19 cellular contexts compared by ENCODE assay signal in genomic region chr2:232485757-232486557, GRCh38. TPM values are rescaled to one million over a fixed set of nuclear protein-coding genes. Genes with fewer than 3 reads are reported as not detected.
DNase-seq lines count a peak whose midpoint lies in the region; ATAC-seq and TF ChIP-seq lines count a peak whose summit lies in the region.
"Had no signal": no experiment of that assay in that cellular context is flagged by ENCODE, and none has a peak within 500 bp of the region (broad histone marks: within the 10 kb centered on the region; RNA-seq: fewer than 3 reads in every experiment).

No MANE protein-coding gene starts in this region.

- CTCF ChIA-PET in SK-N-SH (lab: Yijun Ruan, JAX), result interaction anchor here (0.8 to 1.4 kb wide), 4 partner anchors 12 to 561 kb away, joined by 3 to 4 read pairs (median 4); no protein-coding TSS in a partner anchor

- H3K27me3 ChIP-seq in SK-N-SH (ENCODE audit: insufficient read depth), result peaks cover 18% of the 10 kb centered on the region
- H3K27me3 ChIP-seq in HUES6 (ENCODE audit: control insufficient read depth, insufficient read depth, low read length), result peaks cover 92% of the 10 kb centered on the region
- H3K27me3 ChIP-seq in iPS DF 6.9 (ENCODE audit: control insufficient read depth, insufficient read depth, low read length), result peaks cover 35% of the 10 kb centered on the region
- H3K27me3 ChIP-seq in rectal smooth muscle tissue (ENCODE audit: control insufficient read depth, insufficient read depth, low read length), result peaks cover 19% of the 10 kb centered on the region
- H3K27me3 ChIP-seq: body of pancreas had no signal

- no peaks in the 10 kb centered on the region for H3F3A ChIP-seq in SK-N-SH (replicated peaks; ENCODE audit: insufficient read depth)

- WGBS in SK-N-SH (ENCODE audit: low lambda C conversion rate), result 25% methylated on average over 52 of the region's 111 CpGs
- WGBS in iPS DF 6.9 (ENCODE audit: insufficient coverage, insufficient read length), result no CpG with 5 or more reads among the region's 111 CpGs

- no peak overlapping the region for H3K27ac ChIP-seq in SK-N-SH (ENCODE audit: low read depth in 2 of 2, low read length in 1 of 2)
- H3K27ac ChIP-seq in HUES6 (ENCODE audit: low read depth, low read length), result no peak overlapping the region
- no peak overlapping the region for H3K27ac ChIP-seq in iPS DF 6.9 (ENCODE audit: low read length)
- H3K27ac ChIP-seq in rectal smooth muscle tissue (ENCODE audit: low read depth, low read length), result no peak overlapping the region
- H3K27ac ChIP-seq: A549, body of pancreas, esophagus muscularis mucosa, HL-60, parathyroid adenoma, tibial nerve had no signal

- POLR2A ChIA-PET in SK-N-SH (lab: Yijun Ruan, JAX), result no interaction called here

- H4K20me1 ChIP-seq in SK-N-SH (ENCODE audit: insufficient read depth), result no peaks in the 10 kb centered on the region

- no peak overlapping the region for H3K9ac ChIP-seq in SK-N-SH
- H3K9ac ChIP-seq in HUES6 (ENCODE audit: low read length), result no peak overlapping the region
- H3K9ac ChIP-seq in rectal smooth muscle tissue (ENCODE audit: low read length), result no peak overlapping the region
- H3K9ac ChIP-seq: parathyroid adenoma had no signal

- no peak overlapping the region for H2AFZ ChIP-seq in SK-N-SH (ENCODE audit: low read depth)
- H2AFZ ChIP-seq: parathyroid adenoma had no signal

- no peaks in the 10 kb centered on the region for H3K79me2 ChIP-seq in SK-N-SH (ENCODE audit: insufficient read depth)
- H3K79me2 ChIP-seq: parathyroid adenoma had no signal

- TF ChIP-seq RAD21 in SK-N-SH (IDR thresholded peaks at IDR 0.05; ENCODE audit: low read length), result no peak

- peaks cover 0 to 3% of the 10 kb centered on the region in 2 experiments; a peak in 1 of 4 replicates for H3K4me1 ChIP-seq in SK-N-SH (ENCODE audit: control insufficient read depth in 1 of 2, insufficient read depth in 2 of 2, low read depth in 1 of 2, low read length in 1 of 2)
- peaks cover 20% of the 10 kb centered on the region for H3K4me1 ChIP-seq in HUES6 (ENCODE audit: control insufficient read depth, insufficient read depth, low read length)
- peaks cover 6% of the 10 kb centered on the region for H3K4me1 ChIP-seq in iPS DF 6.9 (ENCODE audit: control insufficient read depth, insufficient read depth, low read length)
- no peaks in the 10 kb centered on the region for H3K4me1 ChIP-seq in rectal smooth muscle tissue (ENCODE audit: control insufficient read depth, insufficient read depth, low read length)
- H3K4me1 ChIP-seq: parathyroid adenoma had no signal

- H3K36me3 ChIP-seq in SK-N-SH (replicated peaks in 1 of 2; ENCODE audit: control insufficient read depth in 1 of 2, insufficient read depth in 2 of 2, low read length in 1 of 2) (no peaks in the 10 kb centered on the region), HUES6 (ENCODE audit: control insufficient read depth, insufficient read depth, low read length) (no peaks in the 10 kb centered on the region), iPS DF 6.9 (ENCODE audit: control insufficient read depth, insufficient read depth, low read length) (no peaks in the 10 kb centered on the region; the same call in 1 of the 2 replicates), rectal smooth muscle tissue (ENCODE audit: control insufficient read depth, insufficient read depth, low read length) (no peaks in the 10 kb centered on the region)
- H3K36me3 ChIP-seq: esophagus muscularis mucosa, tibial nerve had no signal

- H3K9me2 ChIP-seq in SK-N-SH, result no peaks in the 10 kb centered on the region

- H3K9me3 ChIP-seq in SK-N-SH (no peaks in the 10 kb centered on the region), HUES6 (ENCODE audit: control insufficient read depth, insufficient read depth, low read depth, low read length) (no peaks in the 10 kb centered on the region), iPS DF 6.9 (ENCODE audit: control insufficient read depth, insufficient read depth, low read length) (no peaks in the 10 kb centered on the region)
- H3K9me3 ChIP-seq: A549, body of pancreas, esophagus muscularis mucosa, tibial nerve had no signal

- ATAC-seq in SK-N-SH treated with all-trans-retinoic acid at 6 μM for 48 hours, result no peak
- ATAC-seq in GM19328 (IDR thresholded peaks at IDR 0.05; ENCODE audit: unreplicated experiment), result no peak
- no peak for ATAC-seq in HG02884 (IDR thresholded peaks at IDR 0.05; ENCODE audit: unreplicated experiment)
- ATAC-seq: body of pancreas had no signal

- no peak for TF ChIP-seq EP300 in SK-N-SH (IDR thresholded peaks at IDR 0.05; ENCODE audit: borderline replicate concordance in 1 of 2, low read depth in 1 of 2, low read length in 1 of 2)

- H3K4me2 ChIP-seq in SK-N-SH, result no peak overlapping the region

- H3K4me3 ChIP-seq in SK-N-SH (ENCODE audit: low read depth in 2 of 2, low read length in 1 of 2) (no peak overlapping the region; a peak in 1 of 4 replicates), HUES6 (ENCODE audit: low read depth, low read length) (peak overlapping the region; percentile 67), iPS DF 6.9 (ENCODE audit: low read length) (peak overlapping the region; percentile 39; the same call in 1 of the 2 replicates), rectal smooth muscle tissue (ENCODE audit: low read length) (peak overlapping the region; percentile 8)
- H3K4me3 ChIP-seq: body of pancreas, tibial nerve had no signal

- DNase-seq in SK-N-SH, result peak; percentile 45
- DNase-seq in iPS DF 6.9 (ENCODE audit: low read depth, low spot score), result no peak
- no peak for DNase-seq in T1000 (lab: John Stamatoyannopoulos, UW)
- DNase-seq: activated naive CD4-positive, alpha-beta T cell; CD4-positive, alpha-beta T cell; DMS79; KG1; NCI-H2081 treated with DMSO at 0.1 percent for 48 hours had no signal

- TF ChIP-seq CTCF in SK-N-SH (IDR thresholded peaks at IDR 0.05), result no peak

TF ChIP-seq in SK-N-SH, 30 proteins besides CTCF, POLR2A, EP300 and RAD21 (continues in another document):
- TF ChIP-seq NFIC (IDR thresholded peaks at IDR 0.05; ENCODE audit: borderline replicate concordance) (no peak), SMC3 (IDR thresholded peaks at IDR 0.05; ENCODE audit: low read depth, low read length) (no peak), FOSL2 (IDR thresholded peaks at IDR 0.05; ENCODE audit: borderline replicate concordance, low read depth) (no peak), NRF1 (IDR thresholded peaks at IDR 0.05; ENCODE audit: low read depth, low read length) (no peak), GABPA (IDR thresholded peaks at IDR 0.05; ENCODE audit: low read depth) (no peak)
- TF ChIP-seq, protein P1, sequence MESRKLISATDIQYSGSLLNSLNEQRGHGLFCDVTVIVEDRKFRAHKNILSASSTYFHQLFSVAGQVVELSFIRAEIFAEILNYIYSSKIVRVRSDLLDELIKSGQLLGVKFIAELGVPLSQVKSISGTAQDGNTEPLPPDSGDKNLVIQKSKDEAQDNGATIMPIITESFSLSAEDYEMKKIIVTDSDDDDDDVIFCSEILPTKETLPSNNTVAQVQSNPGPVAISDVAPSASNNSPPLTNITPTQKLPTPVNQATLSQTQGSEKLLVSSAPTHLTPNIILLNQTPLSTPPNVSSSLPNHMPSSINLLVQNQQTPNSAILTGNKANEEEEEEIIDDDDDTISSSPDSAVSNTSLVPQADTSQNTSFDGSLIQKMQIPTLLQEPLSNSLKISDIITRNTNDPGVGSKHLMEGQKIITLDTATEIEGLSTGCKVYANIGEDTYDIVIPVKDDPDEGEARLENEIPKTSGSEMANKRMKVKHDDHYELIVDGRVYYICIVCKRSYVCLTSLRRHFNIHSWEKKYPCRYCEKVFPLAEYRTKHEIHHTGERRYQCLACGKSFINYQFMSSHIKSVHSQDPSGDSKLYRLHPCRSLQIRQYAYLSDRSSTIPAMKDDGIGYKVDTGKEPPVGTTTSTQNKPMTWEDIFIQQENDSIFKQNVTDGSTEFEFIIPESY (IDR thresholded peaks at IDR 0.05; ENCODE audit: borderline replicate concordance, low read depth), result no peak

TF ChIP-seq in SK-N-SH treated with all-trans-retinoic acid at 6 μM for 48 hours, 23 proteins besides CTCF, POLR2A, EP300 and RAD21 (continues in another document):
- no peak for TF ChIP-seq ZFP3 (CRISPR knock-in tag; IDR thresholded peaks at IDR 0.05)
- TF ChIP-seq, protein P2, sequence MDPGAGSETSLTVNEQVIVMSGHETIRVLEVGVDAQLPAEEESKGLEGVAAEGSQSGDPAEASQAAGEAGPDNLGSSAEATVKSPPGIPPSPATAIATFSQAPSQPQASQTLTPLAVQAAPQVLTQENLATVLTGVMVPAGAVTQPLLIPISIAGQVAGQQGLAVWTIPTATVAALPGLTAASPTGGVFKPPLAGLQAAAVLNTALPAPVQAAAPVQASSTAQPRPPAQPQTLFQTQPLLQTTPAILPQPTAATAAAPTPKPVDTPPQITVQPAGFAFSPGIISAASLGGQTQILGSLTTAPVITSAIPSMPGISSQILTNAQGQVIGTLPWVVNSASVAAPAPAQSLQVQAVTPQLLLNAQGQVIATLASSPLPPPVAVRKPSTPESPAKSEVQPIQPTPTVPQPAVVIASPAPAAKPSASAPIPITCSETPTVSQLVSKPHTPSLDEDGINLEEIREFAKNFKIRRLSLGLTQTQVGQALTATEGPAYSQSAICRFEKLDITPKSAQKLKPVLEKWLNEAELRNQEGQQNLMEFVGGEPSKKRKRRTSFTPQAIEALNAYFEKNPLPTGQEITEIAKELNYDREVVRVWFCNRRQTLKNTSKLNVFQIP (CRISPR knock-in tag; IDR thresholded peaks at IDR 0.05; ENCODE audit: borderline replicate concordance, low read depth), result no peak

RNA-seq across cellular contexts. Expression of gene ECEL1, which starts 1.7 kb away (rescaled TPM):
- polyA plus RNA-seq in SK-N-SH (2012; rRNA removed), result not detected in 2 replicates
- 0.03 TPM in 1 of 2 replicates, not detected in the other for polyA plus RNA-seq in SK-N-SH (2012; cell fraction: cytosol; rRNA removed)
- polyA plus RNA-seq in SK-N-SH (2012; cell fraction: nucleus; rRNA removed), result not detected in 2 replicates

RNA-seq across cellular contexts. Expression of gene ALPI, which starts 30.0 kb away (rescaled TPM):
- not detected in 2 replicates for polyA plus RNA-seq in SK-N-SH (2012; rRNA removed)
- polyA plus RNA-seq in SK-N-SH (2012; cell fraction: cytosol; rRNA removed), result not detected in 2 replicates
- not detected in 2 replicates for polyA plus RNA-seq in SK-N-SH (2012; cell fraction: nucleus; rRNA removed)

RNA-seq across cellular contexts. Expression of gene PRSS56, which starts 34.2 kb away (rescaled TPM):
- polyA plus RNA-seq in SK-N-SH (2012; rRNA removed), result not detected in 2 replicates
- not detected in 2 replicates for polyA plus RNA-seq in SK-N-SH (2012; cell fraction: cytosol; rRNA removed)
- polyA plus RNA-seq in SK-N-SH (2012; cell fraction: nucleus; rRNA removed), result not detected in 2 replicates
- polyA plus RNA-seq: A549 had no signal

RNA-seq across cellular contexts. Expression of gene CHRND, which starts 40.0 kb away (rescaled TPM):
- polyA plus RNA-seq in SK-N-SH (2012; rRNA removed), result 0.12 TPM in 1 of 2 replicates, not detected in the other
- not detected in 2 replicates for polyA plus RNA-seq in SK-N-SH (2012; cell fraction: cytosol; rRNA removed)
- 0.06 TPM in 1 of 2 replicates, not detected in the other for polyA plus RNA-seq in SK-N-SH (2012; cell fraction: nucleus; rRNA removed)
- polyA plus RNA-seq: A549 had no signal

RNA-seq across cellular contexts. Expression of gene CHRNG, which starts 53.5 kb away (rescaled TPM):
- not detected in 2 replicates for polyA plus RNA-seq in SK-N-SH (2012; rRNA removed)
- not detected in 2 replicates for polyA plus RNA-seq in SK-N-SH (2012; cell fraction: cytosol; rRNA removed)
- polyA plus RNA-seq in SK-N-SH (2012; cell fraction: nucleus; rRNA removed), result not detected in 2 replicates
- polyA plus RNA-seq: A549 had no signal

Comparison
In these comparisons a context has a peak if more than half of its experiments do, and no peak if none do; other contexts are left out.
1. H3K4me3 ChIP-seq: peak in HUES6 (single experiment), iPS DF 6.9 (single experiment) and rectal smooth muscle tissue (single experiment); none in SK-N-SH (0 of 2).